ENCODE assay signal across 11 cellular contexts in genomic region chr15:80856809-80857377, GRCh38.
DNase-seq lines count a peak whose midpoint lies in the region; ATAC-seq and TF ChIP-seq lines count a peak whose summit lies in the region.
"Had no signal": no experiment of that assay in that cellular context is flagged by ENCODE, and none has a peak within 500 bp of the region (broad histone marks: within the 10 kb centered on the region; RNA-seq: fewer than 3 reads in every experiment).

No MANE protein-coding gene starts in this region.

- no peak for TF ChIP-seq EP300 in transverse colon (IDR thresholded peaks at IDR 0.05; ENCODE audit: low read depth)

- H3K27ac ChIP-seq in transverse colon = peak overlapping the region; percentile 58 to 78 (median 66)
- H3K27ac ChIP-seq: HL-60, tibial nerve had no signal

- no peaks in the 10 kb centered on the region for H3K9me3 ChIP-seq in transverse colon
- H3K9me3 ChIP-seq: tibial nerve had no signal

- 30 to 33% methylated on average over 2 to 8 of the region's 8 CpGs for WGBS in transverse colon (ENCODE audit: low coverage in 1 of 2), 2 donors

- in situ Hi-C loops in transverse colon (cut with MboI; ENCODE audit: low pct_ligation_motif_present in 1 of 4, low pct_unique_long_range_greater_than_20kb in 1 of 4, low sequenced_read_pairs in 3 of 4) = no loop called here

- intact Hi-C loops in transverse colon (cut with DNase I; ENCODE audit: low total_unique reads) = no loop called here

- DNase-seq in NCI-H748 (lab: John Stamatoyannopoulos, UW; ENCODE audit: unreplicated experiment) = peak; percentile 26
- DNase-seq in NCI-H748 treated with DMSO at 0.1 percent for 48 hours (lab: John Stamatoyannopoulos, UW) = no peak
- DNase-seq in SHP77 (lab: John Stamatoyannopoulos, UW) = peak; percentile 54 to 78
- peak; percentile 79 for DNase-seq in iPS-NIHi11 (ENCODE audit: low spot score)
- peak; percentile 73 for DNase-seq in transverse colon
- DNase-seq in OCI-M2 (lab: John Stamatoyannopoulos, UW; ENCODE audit: unreplicated experiment) = no peak
- no peak for DNase-seq in activated CD4-positive, alpha-beta T cell treated with anti-CD3 and anti-CD28 coated beads for 1 hour
- DNase-seq: glutamatergic neuron had no signal

- no peak for ATAC-seq in HG02884 (IDR thresholded peaks at IDR 0.05; ENCODE audit: unreplicated experiment)

- no peak overlapping the region for H3K4me3 ChIP-seq in transverse colon
- H3K4me3 ChIP-seq: tibial nerve had no signal

- TF ChIP-seq CTCF in transverse colon (IDR thresholded peaks at IDR 0.05) = peak in 1 of 5 experiments; percentile 13

- no peaks in the 10 kb centered on the region for H3K27me3 ChIP-seq in transverse colon
- H3K27me3 ChIP-seq: tibial nerve had no signal

- TF ChIP-seq POLR2A in transverse colon (IDR thresholded peaks at IDR 0.05) = no peak

- peaks cover 5 to 46% (median 22%) of the 10 kb centered on the region in 4 donors for H3K4me1 ChIP-seq in transverse colon

- no peaks in the 10 kb centered on the region for H3K36me3 ChIP-seq in transverse colon
- H3K36me3 ChIP-seq: tibial nerve had no signal

Comparison
In these comparisons a context has a peak if more than half of its experiments do, and no peak if none do; other contexts are left out.
1. DNase-seq: peak in NCI-H748 (single experiment), SHP77 (2 of 2), iPS-NIHi11 (single experiment) and transverse colon (single experiment); none in NCI-H748 treated with DMSO at 0.1 percent for 48 hours (single experiment), OCI-M2 (single experiment) and activated CD4-positive, alpha-beta T cell treated with anti-CD3 and anti-CD28 coated beads for 1 hour (single experiment).